In genomic region chr12:131362290-131363211, GRCh38 we compare ENCODE assay signal across 1 cellular context.
TF ChIP-seq lines count a peak whose summit lies in the region.

No MANE protein-coding gene starts in this region.

TF ChIP-seq in K562, 482 proteins besides CTCF, POLR2A, EP300 and RAD21 (continued from another document and continues in another):
- TF ChIP-seq SFPQ (IDR thresholded peaks at IDR 0.05; ENCODE audit: low read depth, low read length) (no peak), RBM17 (IDR thresholded peaks at IDR 0.05; ENCODE audit: borderline replicate concordance, low read depth, low read length) (no peak), THRA (IDR thresholded peaks at IDR 0.05) (no peak), CHD4 (IDR thresholded peaks at IDR 0.05; ENCODE audit: insufficient read depth, insufficient replicate concordance, low read depth, low read length, poor library complexity, severe bottlenecking) (no peak), ZNF384 (IDR thresholded peaks at IDR 0.05; ENCODE audit: low read depth, low read length) (no peak), TSC22D4 (tag; IDR thresholded peaks at IDR 0.05) (no peak), KAT8 (IDR thresholded peaks at IDR 0.05; ENCODE audit: low read depth) (no peak), HMGXB4 (CRISPR knock-in tag; IDR thresholded peaks at IDR 0.05) (no peak), SMAD3 (CRISPR knock-in tag; conservative IDR thresholded peaks at IDR 0.05) (peak; percentile 100), EWSR1 (IDR thresholded peaks at IDR 0.05; ENCODE audit: borderline replicate concordance, low read depth, partially characterized antibody) (no peak), RREB1 (CRISPR knock-in tag; IDR thresholded peaks at IDR 0.05) (peak; percentile 100), NFXL1 (CRISPR knock-in tag; IDR thresholded peaks at IDR 0.05) (peak; percentile 99), TAF1 (IDR thresholded peaks at IDR 0.05; ENCODE audit: control insufficient read depth, extremely low read depth, insufficient read depth, low read length, severe bottlenecking) (no peak), MYC (IDR thresholded peaks at IDR 0.05; ENCODE audit: low read depth, low read length) (no peak), MYC (CRISPR knock-in tag; IDR thresholded peaks at IDR 0.05; ENCODE audit: borderline replicate concordance, low read depth) (peak; percentile 99), ZNF436 (CRISPR knock-in tag; IDR thresholded peaks at IDR 0.05) (no peak), ZNF347 (CRISPR knock-in tag; IDR thresholded peaks at IDR 0.05; ENCODE audit: low read depth) (peak; percentile 98), SAP30 (IDR thresholded peaks at IDR 0.05; ENCODE audit: borderline replicate concordance, insufficient read depth, low read depth, low read length, poor library complexity, severe bottlenecking) (no peak), PPARD (CRISPR knock-in tag; IDR thresholded peaks at IDR 0.05) (peak; percentile 94), HDAC8 (tag; IDR thresholded peaks at IDR 0.05) (peak; percentile 99), CBX1 (IDR thresholded peaks at IDR 0.05; ENCODE audit: low read depth) (no peak), SNRNP70 (optimal IDR thresholded peaks at IDR 0.05; ENCODE audit: low read depth, low read length) (no peak), ZNF76 (CRISPR knock-in tag; IDR thresholded peaks at IDR 0.05; ENCODE audit: borderline replicate concordance) (peak; percentile 100), SMC3 (conservative IDR thresholded peaks at IDR 0.05; ENCODE audit: insufficient read depth, low read depth, low read length) (no peak)
- TF ChIP-seq, protein P1, sequence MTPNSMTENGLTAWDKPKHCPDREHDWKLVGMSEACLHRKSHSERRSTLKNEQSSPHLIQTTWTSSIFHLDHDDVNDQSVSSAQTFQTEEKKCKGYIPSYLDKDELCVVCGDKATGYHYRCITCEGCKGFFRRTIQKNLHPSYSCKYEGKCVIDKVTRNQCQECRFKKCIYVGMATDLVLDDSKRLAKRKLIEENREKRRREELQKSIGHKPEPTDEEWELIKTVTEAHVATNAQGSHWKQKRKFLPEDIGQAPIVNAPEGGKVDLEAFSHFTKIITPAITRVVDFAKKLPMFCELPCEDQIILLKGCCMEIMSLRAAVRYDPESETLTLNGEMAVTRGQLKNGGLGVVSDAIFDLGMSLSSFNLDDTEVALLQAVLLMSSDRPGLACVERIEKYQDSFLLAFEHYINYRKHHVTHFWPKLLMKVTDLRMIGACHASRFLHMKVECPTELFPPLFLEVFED (CRISPR knock-in tag; conservative IDR thresholded peaks at IDR 0.05): peak; percentile 99
- TF ChIP-seq, protein P2, sequence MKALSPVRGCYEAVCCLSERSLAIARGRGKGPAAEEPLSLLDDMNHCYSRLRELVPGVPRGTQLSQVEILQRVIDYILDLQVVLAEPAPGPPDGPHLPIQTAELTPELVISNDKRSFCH (CRISPR knock-in tag; IDR thresholded peaks at IDR 0.05): peak; percentile 96
- TF ChIP-seq, protein P2 (tag; IDR thresholded peaks at IDR 0.05): peak; percentile 100
- TF ChIP-seq, protein P3, sequence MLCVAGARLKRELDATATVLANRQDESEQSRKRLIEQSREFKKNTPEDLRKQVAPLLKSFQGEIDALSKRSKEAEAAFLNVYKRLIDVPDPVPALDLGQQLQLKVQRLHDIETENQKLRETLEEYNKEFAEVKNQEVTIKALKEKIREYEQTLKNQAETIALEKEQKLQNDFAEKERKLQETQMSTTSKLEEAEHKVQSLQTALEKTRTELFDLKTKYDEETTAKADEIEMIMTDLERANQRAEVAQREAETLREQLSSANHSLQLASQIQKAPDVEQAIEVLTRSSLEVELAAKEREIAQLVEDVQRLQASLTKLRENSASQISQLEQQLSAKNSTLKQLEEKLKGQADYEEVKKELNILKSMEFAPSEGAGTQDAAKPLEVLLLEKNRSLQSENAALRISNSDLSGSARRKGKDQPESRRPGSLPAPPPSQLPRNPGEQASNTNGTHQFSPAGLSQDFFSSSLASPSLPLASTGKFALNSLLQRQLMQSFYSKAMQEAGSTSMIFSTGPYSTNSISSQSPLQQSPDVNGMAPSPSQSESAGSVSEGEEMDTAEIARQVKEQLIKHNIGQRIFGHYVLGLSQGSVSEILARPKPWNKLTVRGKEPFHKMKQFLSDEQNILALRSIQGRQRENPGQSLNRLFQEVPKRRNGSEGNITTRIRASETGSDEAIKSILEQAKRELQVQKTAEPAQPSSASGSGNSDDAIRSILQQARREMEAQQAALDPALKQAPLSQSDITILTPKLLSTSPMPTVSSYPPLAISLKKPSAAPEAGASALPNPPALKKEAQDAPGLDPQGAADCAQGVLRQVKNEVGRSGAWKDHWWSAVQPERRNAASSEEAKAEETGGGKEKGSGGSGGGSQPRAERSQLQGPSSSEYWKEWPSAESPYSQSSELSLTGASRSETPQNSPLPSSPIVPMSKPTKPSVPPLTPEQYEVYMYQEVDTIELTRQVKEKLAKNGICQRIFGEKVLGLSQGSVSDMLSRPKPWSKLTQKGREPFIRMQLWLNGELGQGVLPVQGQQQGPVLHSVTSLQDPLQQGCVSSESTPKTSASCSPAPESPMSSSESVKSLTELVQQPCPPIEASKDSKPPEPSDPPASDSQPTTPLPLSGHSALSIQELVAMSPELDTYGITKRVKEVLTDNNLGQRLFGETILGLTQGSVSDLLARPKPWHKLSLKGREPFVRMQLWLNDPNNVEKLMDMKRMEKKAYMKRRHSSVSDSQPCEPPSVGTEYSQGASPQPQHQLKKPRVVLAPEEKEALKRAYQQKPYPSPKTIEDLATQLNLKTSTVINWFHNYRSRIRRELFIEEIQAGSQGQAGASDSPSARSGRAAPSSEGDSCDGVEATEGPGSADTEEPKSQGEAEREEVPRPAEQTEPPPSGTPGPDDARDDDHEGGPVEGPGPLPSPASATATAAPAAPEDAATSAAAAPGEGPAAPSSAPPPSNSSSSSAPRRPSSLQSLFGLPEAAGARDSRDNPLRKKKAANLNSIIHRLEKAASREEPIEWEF (CRISPR knock-in tag; IDR thresholded peaks at IDR 0.05): peak; percentile 93
- TF ChIP-seq, protein P4, sequence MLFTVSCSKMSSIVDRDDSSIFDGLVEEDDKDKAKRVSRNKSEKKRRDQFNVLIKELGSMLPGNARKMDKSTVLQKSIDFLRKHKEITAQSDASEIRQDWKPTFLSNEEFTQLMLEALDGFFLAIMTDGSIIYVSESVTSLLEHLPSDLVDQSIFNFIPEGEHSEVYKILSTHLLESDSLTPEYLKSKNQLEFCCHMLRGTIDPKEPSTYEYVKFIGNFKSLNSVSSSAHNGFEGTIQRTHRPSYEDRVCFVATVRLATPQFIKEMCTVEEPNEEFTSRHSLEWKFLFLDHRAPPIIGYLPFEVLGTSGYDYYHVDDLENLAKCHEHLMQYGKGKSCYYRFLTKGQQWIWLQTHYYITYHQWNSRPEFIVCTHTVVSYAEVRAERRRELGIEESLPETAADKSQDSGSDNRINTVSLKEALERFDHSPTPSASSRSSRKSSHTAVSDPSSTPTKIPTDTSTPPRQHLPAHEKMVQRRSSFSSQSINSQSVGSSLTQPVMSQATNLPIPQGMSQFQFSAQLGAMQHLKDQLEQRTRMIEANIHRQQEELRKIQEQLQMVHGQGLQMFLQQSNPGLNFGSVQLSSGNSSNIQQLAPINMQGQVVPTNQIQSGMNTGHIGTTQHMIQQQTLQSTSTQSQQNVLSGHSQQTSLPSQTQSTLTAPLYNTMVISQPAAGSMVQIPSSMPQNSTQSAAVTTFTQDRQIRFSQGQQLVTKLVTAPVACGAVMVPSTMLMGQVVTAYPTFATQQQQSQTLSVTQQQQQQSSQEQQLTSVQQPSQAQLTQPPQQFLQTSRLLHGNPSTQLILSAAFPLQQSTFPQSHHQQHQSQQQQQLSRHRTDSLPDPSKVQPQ (CRISPR knock-in tag; IDR thresholded peaks at IDR 0.05; ENCODE audit: borderline replicate concordance): peak; percentile 98
- TF ChIP-seq, protein P5, sequence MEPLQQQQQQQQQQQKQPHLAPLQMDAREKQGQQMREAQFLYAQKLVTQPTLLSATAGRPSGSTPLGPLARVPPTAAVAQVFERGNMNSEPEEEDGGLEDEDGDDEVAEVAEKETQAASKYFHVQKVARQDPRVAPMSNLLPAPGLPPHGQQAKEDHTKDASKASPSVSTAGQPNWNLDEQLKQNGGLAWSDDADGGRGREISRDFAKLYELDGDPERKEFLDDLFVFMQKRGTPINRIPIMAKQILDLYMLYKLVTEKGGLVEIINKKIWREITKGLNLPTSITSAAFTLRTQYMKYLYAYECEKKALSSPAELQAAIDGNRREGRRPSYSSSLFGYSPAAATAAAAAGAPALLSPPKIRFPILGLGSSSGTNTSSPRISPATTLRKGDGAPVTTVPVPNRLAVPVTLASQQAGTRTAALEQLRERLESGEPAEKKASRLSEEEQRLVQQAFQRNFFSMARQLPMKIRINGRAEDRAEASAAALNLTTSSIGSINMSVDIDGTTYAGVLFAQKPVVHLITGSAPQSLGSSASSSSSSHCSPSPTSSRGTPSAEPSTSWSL (CRISPR knock-in tag; IDR thresholded peaks at IDR 0.05; ENCODE audit: borderline replicate concordance): peak; percentile 99
